12 cellular contexts compared by ENCODE assay signal in the genomic region with DNA sequence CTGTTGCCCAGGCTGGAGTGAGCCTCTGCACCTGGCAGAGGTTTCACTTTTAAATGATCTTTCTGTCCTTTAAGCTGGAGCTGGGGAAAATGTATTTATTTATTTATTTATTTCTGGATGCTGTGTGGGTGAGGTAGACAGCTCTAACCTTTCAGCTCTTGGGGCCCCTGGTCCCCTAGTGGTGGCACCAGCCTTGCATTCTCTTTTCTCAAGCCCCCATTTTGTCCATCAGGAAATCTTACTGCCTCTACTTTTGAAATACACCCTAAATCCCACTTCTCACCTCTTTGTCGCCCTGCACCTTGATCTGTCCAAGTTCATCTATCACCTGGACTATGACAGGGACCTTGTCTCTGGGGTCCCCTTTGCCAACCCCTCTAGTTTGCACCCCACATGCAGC. TPM values are rescaled to one million over a fixed set of nuclear protein-coding genes. Genes with fewer than 3 reads are reported as not detected.
DNase-seq lines count a peak whose midpoint lies in the region; ATAC-seq and TF ChIP-seq lines count a peak whose summit lies in the region.
"Had no signal": no experiment of that assay in that cellular context is flagged by ENCODE, and none has a peak within 500 bp of the region (broad histone marks: within the 10 kb centered on the region; RNA-seq: fewer than 3 reads in every experiment).

No MANE protein-coding gene starts in this region.

- H3K27ac ChIP-seq in OCI-LY7 (ENCODE audit: low read depth, low read length, poor library complexity, severe bottlenecking), result no peak overlapping the region

- no peak for DNase-seq in stimulated activated naive CD8-positive, alpha-beta T cell treated with anti-CD3 and anti-CD28 coated beads, Interleukin-15, Interleukin-2, amounts not matched to agents 100 U/mL and 50 U/mL, for 24 hours
- DNase-seq in OCI-LY7 (ENCODE audit: low spot score) (peak; percentile 34), fibroblast of mammary gland (ENCODE audit: low read depth) (no peak), COLO668 (lab: John Stamatoyannopoulos, UW; ENCODE audit: unreplicated experiment) (no peak), foreskin melanocyte (no peak), DMS153 treated with DMSO at 0.1 percent for 48 hours (lab: John Stamatoyannopoulos, UW; ENCODE audit: unreplicated experiment) (no peak), ureter (ENCODE audit: low spot score) (no peak)
- DNase-seq: EL; mucosa of descending colon; stimulated activated CD4-positive, alpha-beta T cell treated with anti-CD3 and anti-CD28 coated beads, Interleukin-2, amount 100 ng/mL, for 24 hours had no signal

- H3K4me3 ChIP-seq in OCI-LY7 (ENCODE audit: low read depth, low read length, poor library complexity, severe bottlenecking), result no peak overlapping the region
- H3K4me3 ChIP-seq in fibroblast of mammary gland (ENCODE audit: control insufficient read depth, low read depth, low read length), result no peak overlapping the region
- H3K4me3 ChIP-seq: mucosa of descending colon had no signal

- peak overlapping the region; percentile 11 for H3K4me3 Mint-ChIP-seq in stimulated activated naive CD8-positive, alpha-beta T cell treated with anti-CD3 and anti-CD28 coated beads, Interleukin-15, Interleukin-2, amounts not matched to agents 100 ng/mL and 50 ng/mL, for 24 hours

- H3K27me3 Mint-ChIP-seq in stimulated activated naive CD8-positive, alpha-beta T cell treated with anti-CD3 and anti-CD28 coated beads, Interleukin-15, Interleukin-2, amounts not matched to agents 100 ng/mL and 50 ng/mL, for 24 hours, result no peaks in the 10 kb centered on the region
- H3K27me3 Mint-ChIP-seq: IgD-negative memory B cell had no signal

- peaks cover 10% of the 10 kb centered on the region for H3K4me1 ChIP-seq in OCI-LY7 (ENCODE audit: insufficient read depth, low read length, poor library complexity, severe bottlenecking)

- no peaks in the 10 kb centered on the region for H4K20me1 ChIP-seq in OCI-LY7 (ENCODE audit: insufficient read depth, low read length)

- H3K36me3 Mint-ChIP-seq in stimulated activated naive CD8-positive, alpha-beta T cell treated with anti-CD3 and anti-CD28 coated beads, Interleukin-15, Interleukin-2, amounts not matched to agents 100 ng/mL and 50 ng/mL, for 24 hours (ENCODE audit: low read depth), result peaks cover 4% of the 10 kb centered on the region
- H3K36me3 Mint-ChIP-seq: IgD-negative memory B cell had no signal

- no TSS peak for BruUV-seq in OCI-LY7 (replicated peaks; lab: Mats Ljungman, UMichigan)

- ATAC-seq in stimulated activated naive CD8-positive, alpha-beta T cell treated with anti-CD3 and anti-CD28 coated beads, Interleukin-15, Interleukin-2, amounts not matched to agents 100 U/mL and 50 U/mL, for 24 hours, result no peak
- ATAC-seq: mucosa of descending colon had no signal

- no peak overlapping the region for H3K4me2 ChIP-seq in OCI-LY7 (ENCODE audit: low read length)

- no peaks in the 10 kb centered on the region for H3K36me3 ChIP-seq in OCI-LY7 (ENCODE audit: insufficient read depth, low read length)

- TF ChIP-seq CTCF in OCI-LY7 (conservative IDR thresholded peaks at IDR 0.05; ENCODE audit: low read length) (peak; percentile 63), fibroblast of mammary gland (conservative IDR thresholded peaks at IDR 0.05; ENCODE audit: control insufficient read depth, insufficient read depth, low read depth, low read length) (peak; percentile 18)

- H3K79me2 ChIP-seq in OCI-LY7 (ENCODE audit: insufficient read depth, low read depth, low read length), result peaks cover 16% of the 10 kb centered on the region; the same call in 1 of the 2 replicates

- no peak overlapping the region for H2AFZ ChIP-seq in OCI-LY7 (ENCODE audit: low read length)

- no peak overlapping the region for H3K27ac Mint-ChIP-seq in stimulated activated naive CD8-positive, alpha-beta T cell treated with anti-CD3 and anti-CD28 coated beads, Interleukin-15, Interleukin-2, amounts not matched to agents 100 ng/mL and 50 ng/mL, for 24 hours

- H3K4me1 Mint-ChIP-seq in stimulated activated naive CD8-positive, alpha-beta T cell treated with anti-CD3 and anti-CD28 coated beads, Interleukin-15, Interleukin-2, amounts not matched to agents 100 ng/mL and 50 ng/mL, for 24 hours (ENCODE audit: low read depth), result peaks cover 34% of the 10 kb centered on the region

- no peaks in the 10 kb centered on the region for H3K9me2 ChIP-seq in OCI-LY7 (ENCODE audit: insufficient read depth, low read length)

- no peaks in the 10 kb centered on the region for H3K9me3 ChIP-seq in OCI-LY7 (ENCODE audit: low read length)
- H3K9me3 ChIP-seq: mucosa of descending colon had no signal

- intact Hi-C loops in OCI-LY7 (cut with micrococcal nuclease; ENCODE audit: unreplicated experiment), result no loop called here

- CTCF ChIA-PET in OCI-LY7 (lab: Charles Lee; ENCODE audit: unreplicated experiment), result no interaction called here

- H3K9me3 Mint-ChIP-seq in stimulated activated naive CD8-positive, alpha-beta T cell treated with anti-CD3 and anti-CD28 coated beads, Interleukin-15, Interleukin-2, amounts not matched to agents 100 ng/mL and 50 ng/mL, for 24 hours, result no peaks in the 10 kb centered on the region
- H3K9me3 Mint-ChIP-seq: IgD-negative memory B cell had no signal

- POLR2A ChIA-PET in OCI-LY7 (lab: Charles Lee), result interaction anchor here (0.6 to 1.4 kb wide), 2 partner anchors 39 to 164 kb away, joined by 3 to 4 read pairs; no protein-coding TSS in a partner anchor

RNA-seq across cellular contexts. Expression of gene B9D2, which starts 2.1 kb away (rescaled TPM):
- 1.7 and 3.9 TPM in 2 replicates for total RNA-seq in OCI-LY7 (2014; rRNA removed; shearing (Covaris generic))
- 3.4 and 5.2 TPM in 2 replicates for total RNA-seq in OCI-LY7 (2022)
- total RNA-seq in ureter, result 6.1 TPM

RNA-seq across cellular contexts. Expression of gene TMEM91, which starts 10.2 kb away (rescaled TPM):
- total RNA-seq in OCI-LY7 (2014; rRNA removed; shearing (Covaris generic)), result 5.6 and 10.7 TPM in 2 replicates
- 12.7 and 13.5 TPM in 2 replicates for total RNA-seq in OCI-LY7 (2022)
- total RNA-seq in ureter, result 12.2 TPM

RNA-seq across cellular contexts. Expression of gene TGFB1, which starts 12.4 kb away (rescaled TPM):
- 10.9 and 15.5 TPM in 2 replicates for total RNA-seq in OCI-LY7 (2014; rRNA removed; shearing (Covaris generic))
- total RNA-seq in OCI-LY7 (2022) (69.9 and 88.8 TPM in 2 replicates), ureter (26.3 TPM)

RNA-seq across cellular contexts. Expression of gene EXOSC5, which starts 31.1 kb away (rescaled TPM):
- total RNA-seq in OCI-LY7 (2014; rRNA removed; shearing (Covaris generic)), result 48.3 and 55.8 TPM in 2 replicates
- total RNA-seq in OCI-LY7 (2022) (36.0 and 40.0 TPM in 2 replicates), ureter (21.6 TPM)

RNA-seq across cellular contexts. Expression of gene BCKDHA, which starts 31.5 kb away (rescaled TPM):
- 34.6 and 66.4 TPM in 2 replicates for total RNA-seq in OCI-LY7 (2014; rRNA removed; shearing (Covaris generic))
- total RNA-seq in OCI-LY7 (2022) (16.8 and 17.8 TPM in 2 replicates), ureter (19.8 TPM)
